32 cellular contexts compared by ENCODE assay signal in the genomic region with DNA sequence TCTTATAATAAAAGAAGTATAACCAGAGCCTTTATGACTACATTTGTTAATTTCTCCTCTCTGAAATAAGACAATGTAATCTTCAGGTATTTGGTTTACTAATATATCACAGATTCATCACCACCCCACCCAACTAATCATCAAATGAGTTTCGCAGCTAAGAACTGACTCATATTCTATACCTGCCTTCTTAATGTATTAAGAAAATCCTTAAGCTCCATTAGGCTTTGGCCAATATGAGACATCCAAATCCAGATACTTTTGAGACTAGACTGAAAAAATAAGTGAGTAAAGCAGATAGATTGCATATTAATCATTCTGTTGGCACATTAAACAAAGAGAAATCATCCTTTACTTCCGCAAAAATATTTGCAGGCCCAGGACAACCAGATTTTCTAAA. TPM values are rescaled to one million over a fixed set of nuclear protein-coding genes. Genes with fewer than 3 reads are reported as not detected.
"Had no signal": no experiment of that assay in that cellular context is flagged by ENCODE, and none has a peak within 500 bp of the region (broad histone marks: within the 10 kb centered on the region; RNA-seq: fewer than 3 reads in every experiment).

No MANE protein-coding gene starts in this region.

- H3K4me3 ChIP-seq: Peyer's patch had no signal

- H3K27me3 ChIP-seq: brain microvascular endothelial cell, Peyer's patch had no signal

- H3K4me1 ChIP-seq: Peyer's patch had no signal

- H3K27ac ChIP-seq: brain microvascular endothelial cell, Peyer's patch had no signal

- DNase-seq: activated CD4-positive, alpha-beta T cell treated with anti-CD3 and anti-CD28 coated beads, Interleukin-2, amount 10 ng/mL, durations not matched to agents 24 days and 14 days; activated CD4-positive, alpha-beta T cell treated with anti-CD3 and anti-CD28 coated beads, Interleukin-2, amount 50 U/mL, for 4 hours; activated CD8-positive, alpha-beta T cell treated with anti-CD3 and anti-CD28 coated beads for 36 hours; activated effector memory CD4-positive, alpha-beta T cell treated with anti-CD3 and anti-CD28 coated beads, Interleukin-2, amount 50 U/mL, for 16 hours; activated naive CD4-positive, alpha-beta T cell; activated naive CD4-positive, alpha-beta T cell treated with anti-CD3 and anti-CD28 coated beads, Interleukin-2, amount 50 U/mL, for 16 hours; activated naive CD8-positive, alpha-beta T cell treated with anti-CD3 and anti-CD28 coated beads for 36 hours; activated T-cell treated with anti-CD3 and anti-CD28 coated beads, Interleukin-2, amount 50 U/mL, for 1 hour; activated T-cell treated with anti-CD3 and anti-CD28 coated beads, Interleukin-2, amount 50 U/mL, for 72 hours; amniotic stem cell; aorta; brain microvascular endothelial cell; Karpas-422; KBM-7; MM.1S; MV-4-11; NCI-H1092; NCI-H1436 treated with DMSO at 0.1 percent for 48 hours; NCI-H1694 treated with DMSO at 0.1 percent for 48 hours; NCI-H2029; NCI-H345; NCI-H524 treated with DMSO at 0.1 percent for 48 hours; Peyer's patch; Right ventricle myocardium superior; RPMI8226; SW 1271; T-helper 1 cell; T-helper 2 cell; T-helper 9 cell had no signal

- ATAC-seq: activated CD8-positive, alpha-beta T cell treated with anti-CD3 and anti-CD28 coated beads for 36 hours; activated T-cell treated with anti-CD3 and anti-CD28 coated beads, Interleukin-2, amount 50 U/mL, for 72 hours; activated T-helper 17 cell treated with anti-CD3 and anti-CD28 coated beads, Interleukin-2, amount 50 U/mL, for 72 hours had no signal

RNA-seq across cellular contexts. Expression of a gene that starts 18.7 kb away (rescaled TPM):
- total RNA-seq: activated CD4-positive, alpha-beta T cell treated with anti-CD3 and anti-CD28 coated beads, Interleukin-2, amount 10 ng/mL, durations not matched to agents 24 days and 14 days; activated CD8-positive, alpha-beta memory T cell treated with anti-CD3 and anti-CD28 coated beads for 36 hours; activated CD8-positive, alpha-beta T cell treated with anti-CD3 and anti-CD28 coated beads for 36 hours; activated naive CD8-positive, alpha-beta T cell treated with anti-CD3 and anti-CD28 coated beads for 36 hours; activated T-cell treated with anti-CD3 and anti-CD28 coated beads, Interleukin-2, amount 50 U/mL, for 72 hours; activated T-helper 17 cell treated with anti-CD3 and anti-CD28 coated beads, Interleukin-2, amount 50 U/mL, for 72 hours; NCI-H460 had no signal
